7 cellular contexts compared by ENCODE assay signal in genomic region chr1:45499415-45499769, GRCh38. TPM values are rescaled to one million over a fixed set of nuclear protein-coding genes. Genes with fewer than 3 reads are reported as not detected.
DNase-seq lines count a peak whose midpoint lies in the region; ATAC-seq and TF ChIP-seq lines count a peak whose summit lies in the region.

No MANE protein-coding gene starts in this region.

- H3K27ac ChIP-seq in HUES64 (ENCODE audit: low read depth, low read length): no peak overlapping the region

- peak overlapping the region; percentile 57 for H3K9ac ChIP-seq in HUES64 (ENCODE audit: low read depth, low read length)

- H3K4me1 ChIP-seq in HUES64 (ENCODE audit: insufficient read depth, low read length) (peaks cover 6% of the 10 kb centered on the region; the same call in 1 of the 2 replicates), mucosa of descending colon (ENCODE audit: low read depth) (peaks cover 13% of the 10 kb centered on the region)

- intact Hi-C loops in mucosa of descending colon (cut with DNase I, micrococcal nuclease): loop anchor here in 1 of 2 donors (5.0 kb wide), 1 partner anchor 147 kb away; no protein-coding TSS in a partner anchor

- H3K4me3 ChIP-seq in HUES64 (ENCODE audit: low read length): peak overlapping the region; percentile 74
- peak overlapping the region; percentile 64 to 84 for H3K4me3 ChIP-seq in cardiac fibroblast (replicated peaks in 1 of 2; ENCODE audit: low read depth in 2 of 2, low read length in 2 of 2)
- H3K4me3 ChIP-seq in mucosa of descending colon: peak overlapping the region; percentile 37

- TF ChIP-seq CTCF in cardiac fibroblast (IDR thresholded peaks at IDR 0.05; ENCODE audit: low read depth, low read length) (no peak), mucosa of descending colon (IDR thresholded peaks at IDR 0.05) (no peak)

- H3K36me3 ChIP-seq in HUES64 (ENCODE audit: insufficient read depth, low read length) (0 out of 2 replicates have a peak, but pooled peaks cover 4% of the 10 kb centered on the region), mucosa of descending colon (ENCODE audit: low read depth) (no peaks in the 10 kb centered on the region)

- ATAC-seq in GM18511 (IDR thresholded peaks at IDR 0.05; ENCODE audit: unreplicated experiment): peak; percentile 2
- ATAC-seq in mucosa of descending colon: peak; percentile 2
- ATAC-seq in GM21390 (IDR thresholded peaks at IDR 0.05; ENCODE audit: unreplicated experiment): no peak
- no peak for ATAC-seq in HG02938 (IDR thresholded peaks at IDR 0.05; ENCODE audit: unreplicated experiment)

- WGBS in HUES64: 11% methylated on average over 7 of the region's 7 CpGs

- H3K9me3 ChIP-seq in HUES64 (ENCODE audit: insufficient read depth, low read depth, low read length): no peaks in the 10 kb centered on the region
- H3K9me3 ChIP-seq in mucosa of descending colon: no peaks in the 10 kb centered on the region

- H3K27me3 ChIP-seq in HUES64 (ENCODE audit: insufficient read depth, low read length): no peaks in the 10 kb centered on the region

- DNase-seq in cardiac fibroblast (ENCODE audit: low read depth in 2 of 2) (no peak), mucosa of descending colon (no peak), NOMO-1 treated with DMSO at 0.1 percent for 48 hours (lab: John Stamatoyannopoulos, UW; ENCODE audit: unreplicated experiment) (no peak)

RNA-seq across cellular contexts. Expression of gene CCDC163, which starts 0.5 kb away (rescaled TPM):
- polyA plus RNA-seq in HUES64 (2013, experiment 1 of 2): 1.0 TPM
- polyA plus RNA-seq in HUES64 (2013, experiment 2 of 2): 1.2 TPM
- 1 to 10 TPM; 1.3 to 1.6 (median 1.5) TPM for total RNA-seq in mucosa of descending colon

RNA-seq across cellular contexts. Expression of gene MMACHC, which starts 0.7 kb away (rescaled TPM):
- 6.7 TPM for polyA plus RNA-seq in HUES64 (2013, experiment 1 of 2)
- 7.1 TPM for polyA plus RNA-seq in HUES64 (2013, experiment 2 of 2)
- total RNA-seq in mucosa of descending colon: 10 to 100 TPM in 2 of 3 donors, 1 to 10 TPM in 1; 9.2 to 12.4 (median 11.2) TPM

RNA-seq across cellular contexts. Expression of gene TESK2, which starts 8.4 kb away (rescaled TPM):
- 3.5 TPM for polyA plus RNA-seq in HUES64 (2013, experiment 1 of 2)
- 4.9 TPM for polyA plus RNA-seq in HUES64 (2013, experiment 2 of 2)
- total RNA-seq in mucosa of descending colon: 10 to 100 TPM; 10.7 to 19.9 (median 10.8) TPM

RNA-seq across cellular contexts. Expression of gene PRDX1, which starts 22.3 kb away (rescaled TPM):
- 869 TPM for polyA plus RNA-seq in HUES64 (2013, experiment 1 of 2)
- polyA plus RNA-seq in HUES64 (2013, experiment 2 of 2): 854 TPM
- total RNA-seq in mucosa of descending colon: 100 to 1,000 TPM; 248 to 306 (median 295) TPM

RNA-seq across cellular contexts. Expression of gene AKR1A1, which starts 51.2 kb away (rescaled TPM):
- 165 TPM for polyA plus RNA-seq in HUES64 (2013, experiment 1 of 2)
- 188 TPM for polyA plus RNA-seq in HUES64 (2013, experiment 2 of 2)
- 100 to 1,000 TPM; 118 to 206 (median 190) TPM for total RNA-seq in mucosa of descending colon

Comparison
In these comparisons a context has a peak if more than half of its experiments do, and no peak if none do; other contexts are left out.
1. ATAC-seq: peak in GM18511 (single experiment) and mucosa of descending colon (single experiment); none in GM21390 (single experiment) and HG02938 (single experiment).
2. Peak in every context shown above with its lines, with median percentiles within 50 percentile points of each other: H3K4me3 ChIP-seq.